Comparison of ENCODE assay signal across 8 cellular contexts in genomic region chr6:43491750-43492661, GRCh38. TPM values are rescaled to one million over a fixed set of nuclear protein-coding genes. Genes with fewer than 3 reads are reported as not detected.
DNase-seq lines count a peak whose midpoint lies in the region; ATAC-seq and TF ChIP-seq lines count a peak whose summit lies in the region.

No MANE protein-coding gene starts in this region.

- CTCF ChIA-PET in RWPE1 (lab: Yijun Ruan, JAX), result interaction anchor here (0.6 to 1.4 kb wide), 4 partner anchors 15 to 228 kb away, joined by 3 to 6 read pairs (median 4); partner anchors contain the start of gene ABCC10
- CTCF ChIA-PET in activated CD8-positive, alpha-beta T cell treated with anti-CD3 and anti-CD28 coated beads for 36 hours (lab: Charles Lee), result interaction anchor here (1.0 to 10.4 kb wide), 5 partner anchors 14 to 183 kb away, joined by 3 to 78 read pairs (median 4); partner anchors contain the start of genes CRIP3 and TJAP1

- no peaks in the 10 kb centered on the region for H3K27me3 Mint-ChIP-seq in activated CD8-positive, alpha-beta T cell treated with anti-CD3 and anti-CD28 coated beads for 36 hours

- H3K9me3 Mint-ChIP-seq in activated CD8-positive, alpha-beta T cell treated with anti-CD3 and anti-CD28 coated beads for 36 hours, result no peaks in the 10 kb centered on the region

- H3K4me1 Mint-ChIP-seq in activated CD8-positive, alpha-beta T cell treated with anti-CD3 and anti-CD28 coated beads for 36 hours (ENCODE audit: low read depth), result peaks cover 19% of the 10 kb centered on the region

- no peak overlapping the region for H3K27ac Mint-ChIP-seq in activated CD8-positive, alpha-beta T cell treated with anti-CD3 and anti-CD28 coated beads for 36 hours

- no peak overlapping the region for H3K27ac ChIP-seq in RWPE1

- H3K4me3 Mint-ChIP-seq in activated CD8-positive, alpha-beta T cell treated with anti-CD3 and anti-CD28 coated beads for 36 hours, result no peak overlapping the region

- no peak for ATAC-seq in activated CD8-positive, alpha-beta T cell treated with anti-CD3 and anti-CD28 coated beads for 36 hours

- POLR2A ChIA-PET in RWPE1 (lab: Yijun Ruan, JAX; ENCODE audit: low non-redundant PET), result no interaction called here
- POLR2A ChIA-PET in activated CD8-positive, alpha-beta T cell treated with anti-CD3 and anti-CD28 coated beads for 36 hours (lab: Charles Lee), result no interaction called here

- TF ChIP-seq CTCF in RWPE1 (conservative IDR thresholded peaks at IDR 0.05; ENCODE audit: low read depth), result no peak
- TF ChIP-seq CTCF in activated CD8-positive, alpha-beta T cell treated with anti-CD3 and anti-CD28 coated beads for 36 hours (IDR thresholded peaks at IDR 0.05), result no peak

- no peaks in the 10 kb centered on the region for H3K36me3 Mint-ChIP-seq in activated CD8-positive, alpha-beta T cell treated with anti-CD3 and anti-CD28 coated beads for 36 hours (ENCODE audit: low read depth)

- intact Hi-C loops in activated CD8-positive, alpha-beta T cell treated with anti-CD3 and anti-CD28 coated beads for 36 hours (cut with micrococcal nuclease), result no loop called here

- DNase-seq in DMS 273 (lab: John Stamatoyannopoulos, UW; ENCODE audit: unreplicated experiment), result peak; percentile 74
- DNase-seq in RWPE1 (ENCODE audit: low spot score), result peak; percentile 80
- peak; percentile 57 for DNase-seq in fibroblast of the conjunctiva (ENCODE audit: low read depth)
- DNase-seq in pons (ENCODE audit: low spot score), result peak; percentile 89
- no peak for DNase-seq in NCI-H524 treated with DMSO at 0.1 percent for 48 hours (lab: John Stamatoyannopoulos, UW)
- no peak for DNase-seq in T-helper 1 cell
- DNase-seq in activated CD8-positive, alpha-beta T cell treated with anti-CD3 and anti-CD28 coated beads for 36 hours, result no peak
- no peak for DNase-seq in NCI-H524 (lab: John Stamatoyannopoulos, UW)

RNA-seq across cellular contexts. Expression of gene TJAP1, which starts 14.6 kb away (rescaled TPM):
- total RNA-seq in activated CD8-positive, alpha-beta T cell treated with anti-CD3 and anti-CD28 coated beads for 36 hours, result 10 to 100 TPM; 30.2 to 32.9 TPM

RNA-seq across cellular contexts. Expression of gene LRRC73, which starts 18.1 kb away (rescaled TPM):
- under 1 TPM; 0.11 to 0.18 TPM for total RNA-seq in activated CD8-positive, alpha-beta T cell treated with anti-CD3 and anti-CD28 coated beads for 36 hours

RNA-seq across cellular contexts. Expression of gene YIPF3, which starts 24.7 kb away (rescaled TPM):
- total RNA-seq in activated CD8-positive, alpha-beta T cell treated with anti-CD3 and anti-CD28 coated beads for 36 hours, result 10 to 100 TPM; 32.6 to 33.9 TPM

RNA-seq across cellular contexts. Expression of gene POLR1C, which starts 24.9 kb away (rescaled TPM):
- 10 to 100 TPM; 43.1 to 50.5 TPM for total RNA-seq in activated CD8-positive, alpha-beta T cell treated with anti-CD3 and anti-CD28 coated beads for 36 hours

RNA-seq across cellular contexts. Expression of gene DLK2, which starts 36.7 kb away (rescaled TPM):
- 1 to 10 TPM; 1.0 to 1.1 TPM for total RNA-seq in activated CD8-positive, alpha-beta T cell treated with anti-CD3 and anti-CD28 coated beads for 36 hours

Comparison
In these comparisons a context has a peak if more than half of its experiments do, and no peak if none do; other contexts are left out.
1. DNase-seq: peak in DMS 273 (single experiment), RWPE1 (single experiment), fibroblast of the conjunctiva (single experiment) and pons (single experiment); none in NCI-H524 treated with DMSO at 0.1 percent for 48 hours (single experiment), T-helper 1 cell (0 of 5), activated CD8-positive, alpha-beta T cell treated with anti-CD3 and anti-CD28 coated beads for 36 hours (single experiment) and NCI-H524 (0 of 2).